ENCODE assay signal across 17 cellular contexts in genomic region chr5:58016329-58016728, GRCh38.
DNase-seq lines count a peak whose midpoint lies in the region; ATAC-seq and TF ChIP-seq lines count a peak whose summit lies in the region.
"Had no signal": no experiment of that assay in that cellular context is flagged by ENCODE, and none has a peak within 500 bp of the region (broad histone marks: within the 10 kb centered on the region; RNA-seq: fewer than 3 reads in every experiment).

No MANE protein-coding gene starts in this region.

- TF ChIP-seq CTCF in AG04449 (IDR thresholded peaks at IDR 0.05; ENCODE audit: insufficient read depth, low read length, missing control alignments): no peak
- no peak for TF ChIP-seq CTCF in endodermal cell (conservative IDR thresholded peaks at IDR 0.05)

- no peaks in the 10 kb centered on the region for H3K9me3 Mint-ChIP-seq in endodermal cell
- H3K9me3 Mint-ChIP-seq in activated CD4-positive, alpha-beta T cell treated with anti-CD3 and anti-CD28 coated beads for 36 hours (ENCODE audit: low read depth): no peaks in the 10 kb centered on the region

- CTCF ChIA-PET in AG04449 (lab: Yijun Ruan, JAX): interaction anchor here (1.0 kb wide), 1 partner anchor 23 kb away, joined by 3 read pairs; no protein-coding TSS in a partner anchor
- CTCF ChIA-PET in activated CD4-positive, alpha-beta T cell treated with anti-CD3 and anti-CD28 coated beads for 36 hours (lab: Charles Lee): no interaction called here

- no peak overlapping the region for H3K9ac ChIP-seq in endodermal cell (ENCODE audit: extremely low read depth, low read length, poor library complexity, severe bottlenecking)
- no peak overlapping the region for H3K9ac ChIP-seq in mesenchymal stem cell (ENCODE audit: low read length)

- H3K79me1 ChIP-seq in mesenchymal stem cell (replicated peaks; ENCODE audit: low read length, poor library complexity, severe bottlenecking): no peaks in the 10 kb centered on the region

- no peak for ATAC-seq in HG02884 (IDR thresholded peaks at IDR 0.05; ENCODE audit: unreplicated experiment)
- ATAC-seq in activated CD4-positive, alpha-beta T cell treated with anti-CD3 and anti-CD28 coated beads for 36 hours: no peak
- ATAC-seq: activated CD4-positive, CD25-positive, alpha-beta regulatory T cell treated with anti-CD3 and anti-CD28 coated beads, Interleukin-2, amount 50 U/mL, for 24 hours had no signal

- H2AK5ac ChIP-seq in mesenchymal stem cell (ENCODE audit: low read length, severe bottlenecking): no peak overlapping the region

- H3K4ac ChIP-seq in mesenchymal stem cell (ENCODE audit: low read depth in 1 of 2, low read length in 2 of 2): no peak overlapping the region

- H2BK12ac ChIP-seq in mesenchymal stem cell (ENCODE audit: low read length in 2 of 2): peak overlapping the region in 1 of 2 experiments; percentile 25

- no peaks in the 10 kb centered on the region for H3K36me3 Mint-ChIP-seq in endodermal cell (ENCODE audit: low read depth)
- no peaks in the 10 kb centered on the region for H3K36me3 Mint-ChIP-seq in activated CD4-positive, alpha-beta T cell treated with anti-CD3 and anti-CD28 coated beads for 36 hours (ENCODE audit: low read depth)
- H3K36me3 Mint-ChIP-seq: CD4-positive, alpha-beta memory T cell had no signal

- H3K27me3 ChIP-seq in endodermal cell (ENCODE audit: control insufficient read depth, insufficient read depth, low read length, poor library complexity, severe bottlenecking) (no peaks in the 10 kb centered on the region), mesenchymal stem cell (ENCODE audit: control insufficient read depth in 1 of 2, insufficient read depth in 1 of 2, low read length in 2 of 2) (no peaks in the 10 kb centered on the region)
- H3K27me3 ChIP-seq: tibial artery had no signal

- DNase-seq in AG04449 (ENCODE audit: low read depth, low spot score) (peak; percentile 34), M059J (ENCODE audit: low read depth) (peak; percentile 43), endodermal cell (no peak), mesenchymal stem cell (peak; percentile 1), COLO829 (ENCODE audit: low spot score) (no peak)
- no peak for DNase-seq in stimulated activated CD4-positive, alpha-beta T cell treated with anti-CD3 and anti-CD28 coated beads, Interleukin-4, amount 100 ng/mL, for 24 hours
- no peak for DNase-seq in activated CD4-positive, alpha-beta T cell treated with anti-CD3 and anti-CD28 coated beads for 36 hours
- DNase-seq: 8988T; CD4-positive, alpha-beta memory T cell; NCI-H1436 treated with DMSO at 0.1 percent for 48 hours; NCI-H2227 treated with DMSO at 0.1 percent for 48 hours; tibial artery had no signal

- no peak overlapping the region for H3K27ac Mint-ChIP-seq in endodermal cell
- no peak overlapping the region for H3K27ac Mint-ChIP-seq in activated CD4-positive, alpha-beta T cell treated with anti-CD3 and anti-CD28 coated beads for 36 hours
- H3K27ac Mint-ChIP-seq: CD4-positive, alpha-beta memory T cell had no signal

- no peak overlapping the region for H3K4me2 ChIP-seq in mesenchymal stem cell (ENCODE audit: low read length, poor library complexity, severe bottlenecking)

- H3K27ac ChIP-seq in endodermal cell (ENCODE audit: low read depth, low read length): peak overlapping the region; percentile 36
- no peak overlapping the region for H3K27ac ChIP-seq in mesenchymal stem cell (ENCODE audit: low read length, poor library complexity, severe bottlenecking)
- H3K27ac ChIP-seq: coronary artery, epithelial cell of prostate, skin epidermis, tibial artery had no signal

- H4K8ac ChIP-seq in mesenchymal stem cell (ENCODE audit: low read length): no peak overlapping the region

- H3K36me3 ChIP-seq in endodermal cell (ENCODE audit: control insufficient read depth, insufficient read depth, low read length) (no peaks in the 10 kb centered on the region), mesenchymal stem cell (ENCODE audit: control insufficient read depth in 1 of 2, insufficient read depth in 2 of 2, low read depth in 1 of 2, low read length in 2 of 2) (no peaks in the 10 kb centered on the region)
- H3K36me3 ChIP-seq: tibial artery had no signal

- H4K91ac ChIP-seq in mesenchymal stem cell (ENCODE audit: low read length): no peak overlapping the region

- no peaks in the 10 kb centered on the region for H3K9me3 ChIP-seq in endodermal cell (ENCODE audit: control insufficient read depth, low read length)
- no peaks in the 10 kb centered on the region for H3K9me3 ChIP-seq in mesenchymal stem cell (ENCODE audit: control insufficient read depth, low read length)
- H3K9me3 ChIP-seq: tibial artery had no signal

- intact Hi-C loops in activated CD4-positive, alpha-beta T cell treated with anti-CD3 and anti-CD28 coated beads for 36 hours (cut with DNase I, micrococcal nuclease): no loop called here

- H3K4me1 Mint-ChIP-seq in endodermal cell: peaks cover 11% of the 10 kb centered on the region
- no peaks in the 10 kb centered on the region for H3K4me1 Mint-ChIP-seq in activated CD4-positive, alpha-beta T cell treated with anti-CD3 and anti-CD28 coated beads for 36 hours
- H3K4me1 Mint-ChIP-seq: CD4-positive, alpha-beta memory T cell had no signal

- no peak overlapping the region for H2AFZ ChIP-seq in mesenchymal stem cell (ENCODE audit: low read depth, low read length)

- H2BK5ac ChIP-seq in mesenchymal stem cell (ENCODE audit: low read depth, low read length, poor library complexity, severe bottlenecking): no peak overlapping the region

- no peak overlapping the region for H3K14ac ChIP-seq in mesenchymal stem cell (ENCODE audit: low read length in 2 of 2)

- POLR2A ChIA-PET in AG04449 (lab: Yijun Ruan, JAX): no interaction called here
- POLR2A ChIA-PET in activated CD4-positive, alpha-beta T cell treated with anti-CD3 and anti-CD28 coated beads for 36 hours (lab: Charles Lee): no interaction called here

- 77 to 95% methylated on average over 3 to 6 of the region's 6 CpGs for WGBS in endodermal cell (ENCODE audit: insufficient coverage in 1 of 2, insufficient read length in 1 of 2), 2 experiments
- 75% methylated on average over 6 of the region's 6 CpGs for WGBS in mesenchymal stem cell

- no peaks in the 10 kb centered on the region for H3K27me3 Mint-ChIP-seq in endodermal cell (ENCODE audit: insufficient read depth)
- no peaks in the 10 kb centered on the region for H3K27me3 Mint-ChIP-seq in activated CD4-positive, alpha-beta T cell treated with anti-CD3 and anti-CD28 coated beads for 36 hours

- H3K4me3 ChIP-seq in AG04449 (ENCODE audit: low read depth, low read length): no peak overlapping the region
- H3K4me3 ChIP-seq in endodermal cell (ENCODE audit: low read length): no peak overlapping the region
- H3K4me3 ChIP-seq in mesenchymal stem cell (ENCODE audit: insufficient read depth in 1 of 2, low read depth in 1 of 2, low read length in 2 of 2): no peak overlapping the region
- H3K4me3 ChIP-seq: coronary artery, skin epidermis, tibial artery had no signal

- H2BK120ac ChIP-seq in mesenchymal stem cell (ENCODE audit: low read depth, low read length): no peak overlapping the region

- no peak overlapping the region for H3K18ac ChIP-seq in mesenchymal stem cell (ENCODE audit: low read depth in 1 of 2, low read length in 2 of 2)

- H3K4me3 Mint-ChIP-seq in endodermal cell: no peak overlapping the region
- H3K4me3 Mint-ChIP-seq in activated CD4-positive, alpha-beta T cell treated with anti-CD3 and anti-CD28 coated beads for 36 hours: no peak overlapping the region
- H3K4me3 Mint-ChIP-seq: CD4-positive, alpha-beta memory T cell had no signal

- no peak overlapping the region for H3K23ac ChIP-seq in mesenchymal stem cell (ENCODE audit: low read length in 2 of 2)

- peaks cover 4% of the 10 kb centered on the region for H3K4me1 ChIP-seq in endodermal cell (ENCODE audit: control insufficient read depth, insufficient read depth, low read length)
- H3K4me1 ChIP-seq in mesenchymal stem cell (ENCODE audit: control insufficient read depth, insufficient read depth, low read depth, low read length): no peaks in the 10 kb centered on the region

- H2BK15ac ChIP-seq in mesenchymal stem cell (ENCODE audit: low read depth, poor library complexity, severe bottlenecking): no peak overlapping the region

Comparison
In these comparisons a context has a peak if more than half of its experiments do, and no peak if none do; other contexts are left out.
1. DNase-seq: peak in AG04449 (single experiment), M059J (single experiment) and mesenchymal stem cell (single experiment); none in endodermal cell (single experiment), stimulated activated CD4-positive, alpha-beta T cell treated with anti-CD3 and anti-CD28 coated beads, Interleukin-4, amount 100 ng/mL, for 24 hours (single experiment), activated CD4-positive, alpha-beta T cell treated with anti-CD3 and anti-CD28 coated beads for 36 hours (single experiment) and COLO829 (single experiment).